Comparison of ENCODE assay signal across 8 cellular contexts in genomic region chr4:14178421-14178820, GRCh38.
DNase-seq lines count a peak whose midpoint lies in the region; ATAC-seq, FAIRE-seq and TF ChIP-seq lines count a peak whose summit lies in the region.

No MANE protein-coding gene starts in this region.

- peak; percentile 43 to 46 for ATAC-seq in activated T-cell treated with anti-CD3 and anti-CD28 coated beads, Interleukin-2, amount 50 U/mL, for 4 hours
- peak; percentile 61 for ATAC-seq in HG02938 (IDR thresholded peaks at IDR 0.05; ENCODE audit: unreplicated experiment)

- no peak for TF ChIP-seq CTCF in lower leg skin (IDR thresholded peaks at IDR 0.05)

- peak overlapping the region; percentile 19 for H3K4me3 Mint-ChIP-seq in activated T-cell treated with anti-CD3 and anti-CD28 coated beads, Interleukin-2, amount 50 U/mL, for 4 hours

- FAIRE-seq in RCC 7860 (lab: Jason Lieb, UNC), result peak; percentile 69

- H3K27me3 Mint-ChIP-seq in activated T-cell treated with anti-CD3 and anti-CD28 coated beads, Interleukin-2, amount 50 U/mL, for 4 hours (ENCODE audit: low read depth), result no peaks in the 10 kb centered on the region

- H3K9me3 Mint-ChIP-seq in activated T-cell treated with anti-CD3 and anti-CD28 coated beads, Interleukin-2, amount 50 U/mL, for 4 hours, result no peaks in the 10 kb centered on the region

- no peak overlapping the region for H3K4me3 ChIP-seq in lower leg skin (ENCODE audit: low read depth, poor library complexity, severe bottlenecking)

- 4 to 22% methylated on average over 1 of the region's 1 CpG for WGBS in lower leg skin, 2 donors

- no peak for TF ChIP-seq POLR2A in lower leg skin (IDR thresholded peaks at IDR 0.05)

- intact Hi-C loops in lower leg skin (cut with DNase I; ENCODE audit: low total_unique reads), result no loop called here

- peaks cover 28% of the 10 kb centered on the region for H3K4me1 Mint-ChIP-seq in activated T-cell treated with anti-CD3 and anti-CD28 coated beads, Interleukin-2, amount 50 U/mL, for 4 hours (ENCODE audit: low read depth)

- DNase-seq in activated T-cell treated with anti-CD3 and anti-CD28 coated beads, Interleukin-2, amount 50 U/mL, for 4 hours, result no peak
- DNase-seq in activated T-cell treated with anti-CD3 and anti-CD28 coated beads for 4 hours, result no peak
- DNase-seq in RCC 7860 (ENCODE audit: low spot score), result peak; percentile 46
- DNase-seq in kidney tubule cell (ENCODE audit: low spot score), result peak; percentile 83
- no peak for DNase-seq in hepatic stellate cell (ENCODE audit: low spot score)
- DNase-seq in lower leg skin (ENCODE audit: low spot score in 2 of 2), result no peak
- no peak for DNase-seq in effector CD4-positive, alpha-beta T cell

- H3K36me3 Mint-ChIP-seq in activated T-cell treated with anti-CD3 and anti-CD28 coated beads, Interleukin-2, amount 50 U/mL, for 4 hours (ENCODE audit: insufficient read depth), result no peaks in the 10 kb centered on the region

Comparison
In these comparisons a context has a peak if more than half of its experiments do, and no peak if none do; other contexts are left out.
1. DNase-seq: peak in RCC 7860 (single experiment) and kidney tubule cell (single experiment); none in activated T-cell treated with anti-CD3 and anti-CD28 coated beads, Interleukin-2, amount 50 U/mL, for 4 hours (single experiment), activated T-cell treated with anti-CD3 and anti-CD28 coated beads for 4 hours (single experiment), hepatic stellate cell (single experiment), lower leg skin (0 of 2) and effector CD4-positive, alpha-beta T cell (single experiment).